Comparison of ENCODE assay signal across 1 cellular context in genomic region chr9:29697011-29697410, GRCh38.
TF ChIP-seq lines count a peak whose summit lies in the region.

No MANE protein-coding gene starts in this region.

TF ChIP-seq in SK-N-SH, 30 proteins besides CTCF, POLR2A, EP300 and RAD21:
- no peak for TF ChIP-seq NRF1 (IDR thresholded peaks at IDR 0.05; ENCODE audit: low read depth, low read length)
- TF ChIP-seq TCF12 (IDR thresholded peaks at IDR 0.05) = peak; percentile 88
- peak; percentile 63 for TF ChIP-seq RXRA (IDR thresholded peaks at IDR 0.05; ENCODE audit: borderline replicate concordance, low read depth)
- no peak for TF ChIP-seq REST (IDR thresholded peaks at IDR 0.05; ENCODE audit: low read depth, low read length)
- TF ChIP-seq PBX3 (IDR thresholded peaks at IDR 0.05) = peak; percentile 93
- TF ChIP-seq, protein P1, sequence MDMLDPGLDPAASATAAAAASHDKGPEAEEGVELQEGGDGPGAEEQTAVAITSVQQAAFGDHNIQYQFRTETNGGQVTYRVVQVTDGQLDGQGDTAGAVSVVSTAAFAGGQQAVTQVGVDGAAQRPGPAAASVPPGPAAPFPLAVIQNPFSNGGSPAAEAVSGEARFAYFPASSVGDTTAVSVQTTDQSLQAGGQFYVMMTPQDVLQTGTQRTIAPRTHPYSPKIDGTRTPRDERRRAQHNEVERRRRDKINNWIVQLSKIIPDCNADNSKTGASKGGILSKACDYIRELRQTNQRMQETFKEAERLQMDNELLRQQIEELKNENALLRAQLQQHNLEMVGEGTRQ (IDR thresholded peaks at IDR 0.05; ENCODE audit: borderline replicate concordance, low read depth, low read length) = no peak
- TF ChIP-seq EZH2phosphoT487 (IDR thresholded peaks at IDR 0.05; ENCODE audit: borderline replicate concordance, low read depth) = no peak
- peak; percentile 95 for TF ChIP-seq MEF2A (IDR thresholded peaks at IDR 0.05; ENCODE audit: borderline replicate concordance, low read depth)
- no peak for TF ChIP-seq CHD2 (IDR thresholded peaks at IDR 0.05; ENCODE audit: low read length, partially characterized antibody)
- TF ChIP-seq GABPA (IDR thresholded peaks at IDR 0.05; ENCODE audit: low read depth) = no peak
- TF ChIP-seq FOSL2 (IDR thresholded peaks at IDR 0.05; ENCODE audit: borderline replicate concordance, low read depth) = peak; percentile 94
- peak; percentile 57; the same call in 1 of the 2 replicates for TF ChIP-seq NFIC (IDR thresholded peaks at IDR 0.05; ENCODE audit: borderline replicate concordance)
- TF ChIP-seq TEAD4 (IDR thresholded peaks at IDR 0.05; ENCODE audit: borderline replicate concordance, insufficient read depth) = peak; percentile 83; the same call in 1 of the 2 replicates
- no peak for TF ChIP-seq SIN3A (IDR thresholded peaks at IDR 0.05; ENCODE audit: borderline replicate concordance, low read depth, low read length)
- TF ChIP-seq GATA2 (CRISPR knock-in tag; IDR thresholded peaks at IDR 0.05) = no peak
- peak; percentile 95 for TF ChIP-seq JUND (IDR thresholded peaks at IDR 0.05)
- TF ChIP-seq, protein P2, sequence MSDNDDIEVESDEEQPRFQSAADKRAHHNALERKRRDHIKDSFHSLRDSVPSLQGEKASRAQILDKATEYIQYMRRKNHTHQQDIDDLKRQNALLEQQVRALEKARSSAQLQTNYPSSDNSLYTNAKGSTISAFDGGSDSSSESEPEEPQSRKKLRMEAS (IDR thresholded peaks at IDR 0.05; ENCODE audit: low read depth) = peak; percentile 48; the same call in 1 of the 2 replicates
- TF ChIP-seq USF1 (IDR thresholded peaks at IDR 0.05; ENCODE audit: borderline replicate concordance, low read depth) = no peak
- peak; percentile 66; the same call in 1 of the 2 replicates for TF ChIP-seq POLR2AphosphoS5 (IDR thresholded peaks at IDR 0.05; ENCODE audit: low read depth, low read length)
- no peak for TF ChIP-seq RCOR1 (IDR thresholded peaks at IDR 0.05; ENCODE audit: low read length)
- no peak for TF ChIP-seq YY1 (IDR thresholded peaks at IDR 0.05; ENCODE audit: low read depth)
- no peak for TF ChIP-seq TAF1 (IDR thresholded peaks at IDR 0.05; ENCODE audit: borderline replicate concordance, low read depth, low read length)
- TF ChIP-seq FOXJ3 (CRISPR knock-in tag; IDR thresholded peaks at IDR 0.05) = no peak
- TF ChIP-seq, protein P3, sequence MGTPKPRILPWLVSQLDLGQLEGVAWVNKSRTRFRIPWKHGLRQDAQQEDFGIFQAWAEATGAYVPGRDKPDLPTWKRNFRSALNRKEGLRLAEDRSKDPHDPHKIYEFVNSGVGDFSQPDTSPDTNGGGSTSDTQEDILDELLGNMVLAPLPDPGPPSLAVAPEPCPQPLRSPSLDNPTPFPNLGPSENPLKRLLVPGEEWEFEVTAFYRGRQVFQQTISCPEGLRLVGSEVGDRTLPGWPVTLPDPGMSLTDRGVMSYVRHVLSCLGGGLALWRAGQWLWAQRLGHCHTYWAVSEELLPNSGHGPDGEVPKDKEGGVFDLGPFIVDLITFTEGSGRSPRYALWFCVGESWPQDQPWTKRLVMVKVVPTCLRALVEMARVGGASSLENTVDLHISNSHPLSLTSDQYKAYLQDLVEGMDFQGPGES (IDR thresholded peaks at IDR 0.05; ENCODE audit: low read depth, low read length) = no peak
- no peak for TF ChIP-seq RFX5 (IDR thresholded peaks at IDR 0.05; ENCODE audit: low read length)
- peak; percentile 83 for TF ChIP-seq FOXM1 (IDR thresholded peaks at IDR 0.05; ENCODE audit: low read depth)
- no peak for TF ChIP-seq ELF1 (IDR thresholded peaks at IDR 0.05)
- no peak for TF ChIP-seq MXI1 (IDR thresholded peaks at IDR 0.05; ENCODE audit: low read depth, low read length)
- TF ChIP-seq SMC3 (IDR thresholded peaks at IDR 0.05; ENCODE audit: low read depth, low read length) = no peak
- TF ChIP-seq, protein P4, sequence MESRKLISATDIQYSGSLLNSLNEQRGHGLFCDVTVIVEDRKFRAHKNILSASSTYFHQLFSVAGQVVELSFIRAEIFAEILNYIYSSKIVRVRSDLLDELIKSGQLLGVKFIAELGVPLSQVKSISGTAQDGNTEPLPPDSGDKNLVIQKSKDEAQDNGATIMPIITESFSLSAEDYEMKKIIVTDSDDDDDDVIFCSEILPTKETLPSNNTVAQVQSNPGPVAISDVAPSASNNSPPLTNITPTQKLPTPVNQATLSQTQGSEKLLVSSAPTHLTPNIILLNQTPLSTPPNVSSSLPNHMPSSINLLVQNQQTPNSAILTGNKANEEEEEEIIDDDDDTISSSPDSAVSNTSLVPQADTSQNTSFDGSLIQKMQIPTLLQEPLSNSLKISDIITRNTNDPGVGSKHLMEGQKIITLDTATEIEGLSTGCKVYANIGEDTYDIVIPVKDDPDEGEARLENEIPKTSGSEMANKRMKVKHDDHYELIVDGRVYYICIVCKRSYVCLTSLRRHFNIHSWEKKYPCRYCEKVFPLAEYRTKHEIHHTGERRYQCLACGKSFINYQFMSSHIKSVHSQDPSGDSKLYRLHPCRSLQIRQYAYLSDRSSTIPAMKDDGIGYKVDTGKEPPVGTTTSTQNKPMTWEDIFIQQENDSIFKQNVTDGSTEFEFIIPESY (IDR thresholded peaks at IDR 0.05; ENCODE audit: borderline replicate concordance, low read depth) = peak; percentile 59; the same call in 1 of the 2 replicates
TF ChIP-seq in SK-N-SH: peak in this region for 12.
